Comparison of ENCODE assay signal across 8 cellular contexts in genomic region chr11:65180877-65181568, GRCh38. TPM values are rescaled to one million over a fixed set of nuclear protein-coding genes. Genes with fewer than 3 reads are reported as not detected.
DNase-seq lines count a peak whose midpoint lies in the region; ATAC-seq lines count a peak whose summit lies in the region.

No MANE protein-coding gene starts in this region.

- H3K9me3 Mint-ChIP-seq in stimulated activated memory B cell treated with anti-CD40 and anti-IgM and Interleukin-4, amounts not matched to agents 10 μg/mL and 1 μg/mL and 100 μg/mL, for 72 hours = no peaks in the 10 kb centered on the region

- peaks cover 28% of the 10 kb centered on the region for H3K4me1 Mint-ChIP-seq in stimulated activated memory B cell treated with anti-CD40 and anti-IgM and Interleukin-4, amounts not matched to agents 10 μg/mL and 1 μg/mL and 100 μg/mL, for 72 hours

- H3K27ac ChIP-seq in mesendoderm (ENCODE audit: low read depth, low read length) = peak overlapping the region; percentile 94

- no peak overlapping the region for H2BK15ac ChIP-seq in mesendoderm (replicated peaks; ENCODE audit: low read depth)

- peaks cover 11% of the 10 kb centered on the region for H3K79me1 ChIP-seq in mesendoderm (ENCODE audit: low read length)

- H2BK5ac ChIP-seq in mesendoderm (ENCODE audit: low read length) = peak overlapping the region; percentile 2

- H3K56ac ChIP-seq in mesendoderm (ENCODE audit: low read length) = peak overlapping the region; percentile 87

- H3K4me3 Mint-ChIP-seq in stimulated activated memory B cell treated with anti-CD40 and anti-IgM and Interleukin-4, amounts not matched to agents 10 μg/mL and 1 μg/mL and 100 μg/mL, for 72 hours = peak overlapping the region; percentile 88

- no peaks in the 10 kb centered on the region for H3K27me3 ChIP-seq in mesendoderm (ENCODE audit: insufficient read depth, low read length, poor library complexity)

- no peaks in the 10 kb centered on the region for H3K36me3 ChIP-seq in mesendoderm (ENCODE audit: control insufficient read depth, insufficient read depth, low read length)

- H3K4me2 ChIP-seq in mesendoderm (ENCODE audit: low read length) = peak overlapping the region; percentile 41

- H3K36me3 Mint-ChIP-seq in stimulated activated memory B cell treated with anti-CD40 and anti-IgM and Interleukin-4, amounts not matched to agents 10 μg/mL and 1 μg/mL and 100 μg/mL, for 72 hours = peaks cover 5% of the 10 kb centered on the region

- no peaks in the 10 kb centered on the region for H3K27me3 Mint-ChIP-seq in stimulated activated memory B cell treated with anti-CD40 and anti-IgM and Interleukin-4, amounts not matched to agents 10 μg/mL and 1 μg/mL and 100 μg/mL, for 72 hours

- peak; percentile 55 for ATAC-seq in HG03139 (IDR thresholded peaks at IDR 0.05; ENCODE audit: unreplicated experiment)
- ATAC-seq in stimulated activated memory B cell treated with anti-CD40 and anti-IgM and Interleukin-4, amounts not matched to agents 10 μg/mL and 1 μg/mL and 100 μg/mL, for 72 hours = peak; percentile 89

- peak overlapping the region; percentile 74 for H3K9ac ChIP-seq in mesendoderm (ENCODE audit: low read length)

- no peak overlapping the region for H4K8ac ChIP-seq in mesendoderm (ENCODE audit: low read depth, low read length)

- no peak overlapping the region for H3K23ac ChIP-seq in mesendoderm (ENCODE audit: low read length)

- DNase-seq in SKM-1 treated with dmso at 0.1 percent for 144 hours (lab: John Stamatoyannopoulos, UW; ENCODE audit: unreplicated experiment) = peak; percentile 63
- DNase-seq in SKM-1 (lab: John Stamatoyannopoulos, UW; ENCODE audit: unreplicated experiment) = no peak
- peak; percentile 12 to 57 for DNase-seq in NCI-H524 (lab: John Stamatoyannopoulos, UW)
- peak; percentile 68 to 69 for DNase-seq in activated CD4-positive, alpha-beta T cell treated with anti-CD3 and anti-CD28 coated beads, Interleukin-2, amount 50 U/mL, for 48 hours
- DNase-seq in effector CD8-positive, alpha-beta T cell (lab: John Stamatoyannopoulos, UW) = peak; percentile 38
- DNase-seq in mesendoderm = peak; percentile 88

- H4K5ac ChIP-seq in mesendoderm (ENCODE audit: low read length) = no peak overlapping the region

- H3K4ac ChIP-seq in mesendoderm (ENCODE audit: low read depth, low read length) = peak overlapping the region; percentile 89

- H2BK120ac ChIP-seq in mesendoderm (ENCODE audit: low read depth, low read length) = peak overlapping the region; percentile 47

- H3K4me1 ChIP-seq in mesendoderm (ENCODE audit: control insufficient read depth, low read depth, low read length) = peaks cover 11% of the 10 kb centered on the region

- H2AK5ac ChIP-seq in mesendoderm (ENCODE audit: low read length) = no peak overlapping the region

- H3K79me2 ChIP-seq in mesendoderm (ENCODE audit: control insufficient read depth, insufficient read depth, low read length) = peaks cover 4% of the 10 kb centered on the region

- H3K27ac Mint-ChIP-seq in stimulated activated memory B cell treated with anti-CD40 and anti-IgM and Interleukin-4, amounts not matched to agents 10 μg/mL and 1 μg/mL and 100 μg/mL, for 72 hours = peak overlapping the region; percentile 95

- WGBS in mesendoderm (ENCODE audit: extremely low coverage, insufficient coverage, low lambda C conversion rate) = no CpG with 5 or more reads among the region's 60 CpGs

- H3K18ac ChIP-seq in mesendoderm (ENCODE audit: low read length) = peak overlapping the region; percentile 82

- peak overlapping the region; percentile 34 for H3K4me3 ChIP-seq in mesendoderm (ENCODE audit: low read length)

RNA-seq across cellular contexts. Expression of gene CAPN1, which starts 0.7 kb away (rescaled TPM):
- polyA plus RNA-seq in mesendoderm (2013, experiment 1 of 2) = 90.4 TPM
- polyA plus RNA-seq in mesendoderm (2013, experiment 2 of 2) = 93.1 TPM

RNA-seq across cellular contexts. Expression of gene SPDYC, which starts 11.0 kb away (rescaled TPM):
- 0.07 TPM for polyA plus RNA-seq in mesendoderm (2013, experiment 1 of 2)
- 0.10 TPM for polyA plus RNA-seq in mesendoderm (2013, experiment 2 of 2)

RNA-seq across cellular contexts. Expression of gene SYVN1, which starts 46.7 kb away (rescaled TPM):
- 19.5 TPM for polyA plus RNA-seq in mesendoderm (2013, experiment 1 of 2)
- polyA plus RNA-seq in mesendoderm (2013, experiment 2 of 2) = 19.2 TPM

RNA-seq across cellular contexts. Expression of gene MRPL49, which starts 58.9 kb away (rescaled TPM):
- polyA plus RNA-seq in mesendoderm (2013, experiment 1 of 2) = 45.4 TPM
- polyA plus RNA-seq in mesendoderm (2013, experiment 2 of 2) = 44.1 TPM

RNA-seq across cellular contexts. Expression of gene FAU, which starts 59.1 kb away (rescaled TPM):
- 1,392 TPM for polyA plus RNA-seq in mesendoderm (2013, experiment 1 of 2)
- polyA plus RNA-seq in mesendoderm (2013, experiment 2 of 2) = 1,437 TPM
